ENCODE assay signal across 1 cellular context in genomic region chr3:137263982-137264777, GRCh38.
TF ChIP-seq lines count a peak whose summit lies in the region.

No MANE protein-coding gene starts in this region.

TF ChIP-seq in GM23338, 12 proteins besides CTCF, POLR2A, EP300 and RAD21 (continued from another document):
- TF ChIP-seq ZNF462 (CRISPR knock-in tag; IDR thresholded peaks at IDR 0.05) (no peak), CREB1 (CRISPR knock-in tag; IDR thresholded peaks at IDR 0.05; ENCODE audit: low read depth) (no peak)
